Comparison of ENCODE assay signal across 11 cellular contexts in the genomic region with DNA sequence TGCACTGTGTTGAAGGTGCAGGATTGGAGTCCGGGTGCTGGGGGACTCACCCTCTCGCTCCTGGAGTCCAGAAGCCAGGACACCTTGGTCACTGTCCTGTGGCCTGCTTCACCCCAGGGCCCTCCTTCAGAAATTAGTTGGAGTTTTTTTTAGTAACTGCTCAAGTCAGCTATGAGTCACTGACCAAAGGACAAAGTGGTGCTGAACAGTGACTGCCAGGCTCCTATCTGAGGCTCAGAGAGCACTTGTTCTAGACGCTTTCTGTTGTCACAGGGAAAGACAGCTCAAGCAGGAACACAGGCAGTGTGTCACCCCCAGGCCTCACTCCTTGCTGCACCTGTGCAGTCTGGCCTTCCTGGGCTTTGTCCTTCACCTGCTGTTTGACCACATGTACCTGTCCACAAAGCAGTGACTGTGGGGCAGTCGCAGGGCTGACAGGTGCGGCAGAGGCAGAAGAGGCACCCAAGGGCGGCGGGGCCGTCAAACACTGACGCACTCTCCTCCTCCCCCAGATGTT. TPM values are rescaled to one million over a fixed set of nuclear protein-coding genes. Genes with fewer than 3 reads are reported as not detected.
DNase-seq lines count a peak whose midpoint lies in the region; ATAC-seq and TF ChIP-seq lines count a peak whose summit lies in the region.
"Had no signal": no experiment of that assay in that cellular context is flagged by ENCODE, and none has a peak within 500 bp of the region (broad histone marks: within the 10 kb centered on the region; RNA-seq: fewer than 3 reads in every experiment).

No MANE protein-coding gene starts in this region.

- H3K27ac ChIP-seq in breast epithelium (no peak overlapping the region), Peyer's patch (peak overlapping the region in 3 of 4 donors; percentile 18 to 87 (median 82)), thyroid gland (no peak overlapping the region)
- H3K27ac ChIP-seq: foreskin keratinocyte had no signal

- no peak for TF ChIP-seq POLR2A in breast epithelium (IDR thresholded peaks at IDR 0.05)
- TF ChIP-seq POLR2A in Peyer's patch (IDR thresholded peaks at IDR 0.05), result peak in 1 of 2 donors; percentile 53
- no peak for TF ChIP-seq POLR2A in thyroid gland (IDR thresholded peaks at IDR 0.05)

- no peak overlapping the region for H3K4me3 Mint-ChIP-seq in MCF 10A (ENCODE audit: unreplicated experiment)
- no peak overlapping the region for H3K4me3 Mint-ChIP-seq in activated T-helper 1 cell treated with anti-CD3 and anti-CD28 coated beads, Interleukin-12 subunit alpha, Interleukin-12 subunit beta, Interleukin-2, Interleukin-4 antibody, amounts not matched to agents 30 ng/mL and 10 ng/mL and 1 ng/mL, durations not matched to agents 14 hours and 24 hours and 36 hours
- no peak overlapping the region for H3K4me3 Mint-ChIP-seq in activated T-helper 2 cell treated with anti-CD3 and anti-CD28 coated beads, Interferon-gamma antibody, Interleukin-2, Interleukin-4, amounts not matched to agents 10 μg/mL and 5 μg/mL and 100 μg/mL, durations not matched to agents 14 hours and 24 hours and 36 hours (ENCODE audit: low read depth)

- H3K4me1 Mint-ChIP-seq in MCF 10A (ENCODE audit: insufficient read depth, unreplicated experiment), result peaks cover 7% of the 10 kb centered on the region
- H3K4me1 Mint-ChIP-seq in activated T-helper 1 cell treated with anti-CD3 and anti-CD28 coated beads, Interleukin-12 subunit alpha, Interleukin-12 subunit beta, Interleukin-2, Interleukin-4 antibody, amounts not matched to agents 30 ng/mL and 10 ng/mL and 1 ng/mL, durations not matched to agents 14 hours and 24 hours and 36 hours (ENCODE audit: low read depth), result peaks cover 20% of the 10 kb centered on the region
- peaks cover 15% of the 10 kb centered on the region for H3K4me1 Mint-ChIP-seq in activated T-helper 2 cell treated with anti-CD3 and anti-CD28 coated beads, Interferon-gamma antibody, Interleukin-2, Interleukin-4, amounts not matched to agents 10 μg/mL and 5 μg/mL and 100 μg/mL, durations not matched to agents 14 hours and 24 hours and 36 hours (ENCODE audit: low read depth)

- H3K9me3 Mint-ChIP-seq in MCF 10A (ENCODE audit: unreplicated experiment), result no peaks in the 10 kb centered on the region
- H3K9me3 Mint-ChIP-seq in activated T-helper 1 cell treated with anti-CD3 and anti-CD28 coated beads, Interleukin-12 subunit alpha, Interleukin-12 subunit beta, Interleukin-2, Interleukin-4 antibody, amounts not matched to agents 30 ng/mL and 10 ng/mL and 1 ng/mL, durations not matched to agents 14 hours and 24 hours and 36 hours, result no peaks in the 10 kb centered on the region
- no peaks in the 10 kb centered on the region for H3K9me3 Mint-ChIP-seq in activated T-helper 2 cell treated with anti-CD3 and anti-CD28 coated beads, Interferon-gamma antibody, Interleukin-2, Interleukin-4, amounts not matched to agents 10 μg/mL and 5 μg/mL and 100 μg/mL, durations not matched to agents 14 hours and 24 hours and 36 hours

- no TSS peak for BruUV-seq in MCF 10A (replicated peaks; lab: Mats Ljungman, UMichigan)

- CTCF ChIA-PET in MCF 10A (lab: Yijun Ruan, JAX), result interaction anchor here (0.7 kb wide), 1 partner anchor 13 kb away, joined by 3 read pairs; no protein-coding TSS in a partner anchor

- H3K36me3 Mint-ChIP-seq in MCF 10A (ENCODE audit: insufficient read depth, unreplicated experiment), result peaks cover 59% of the 10 kb centered on the region
- H3K36me3 Mint-ChIP-seq in activated T-helper 1 cell treated with anti-CD3 and anti-CD28 coated beads, Interleukin-12 subunit alpha, Interleukin-12 subunit beta, Interleukin-2, Interleukin-4 antibody, amounts not matched to agents 30 ng/mL and 10 ng/mL and 1 ng/mL, durations not matched to agents 14 hours and 24 hours and 36 hours (ENCODE audit: low read depth), result peaks cover 23% of the 10 kb centered on the region
- H3K36me3 Mint-ChIP-seq in activated T-helper 2 cell treated with anti-CD3 and anti-CD28 coated beads, Interferon-gamma antibody, Interleukin-2, Interleukin-4, amounts not matched to agents 10 μg/mL and 5 μg/mL and 100 μg/mL, durations not matched to agents 14 hours and 24 hours and 36 hours (ENCODE audit: low read depth), result peaks cover 34% of the 10 kb centered on the region

- TF ChIP-seq CTCF in MCF 10A (IDR thresholded peaks at IDR 0.05; ENCODE audit: unreplicated experiment) (no peak), breast epithelium (IDR thresholded peaks at IDR 0.05) (no peak), Peyer's patch (IDR thresholded peaks at IDR 0.05) (no peak), thyroid gland (IDR thresholded peaks at IDR 0.05) (no peak)

- H3K9me3 ChIP-seq in breast epithelium (no peaks in the 10 kb centered on the region), Peyer's patch (no peaks in the 10 kb centered on the region), thyroid gland (no peaks in the 10 kb centered on the region)

- POLR2A ChIA-PET in MCF 10A (lab: Yijun Ruan, JAX), result interaction anchor here (1.2 to 1.3 kb wide), 2 partner anchors 21 to 42 kb away, joined by 4 to 6 read pairs; no protein-coding TSS in a partner anchor

- 87% methylated on average over 7 to 9 of the region's 9 CpGs for WGBS in thyroid gland, 2 donors

- ATAC-seq in left cardiac atrium, result peak in 1 of 2 donors; percentile 18
- ATAC-seq in sciatic nerve, result no peak
- ATAC-seq: foreskin keratinocyte had no signal

- intact Hi-C loops in MCF 10A (cut with micrococcal nuclease) (no loop called here), breast epithelium (cut with DNase I; ENCODE audit: low total_unique reads) (no loop called here), left cardiac atrium (cut with DNase I) (no loop called here), thyroid gland (cut with DNase I) (no loop called here), sciatic nerve (cut with DNase I) (no loop called here)
- intact Hi-C loops in activated T-helper 1 cell treated with anti-CD3 and anti-CD28 coated beads, Interleukin-12 subunit alpha, Interleukin-12 subunit beta, Interleukin-2, Interleukin-4 antibody, amounts not matched to agents 30 ng/mL and 10 ng/mL and 1 ng/mL, durations not matched to agents 14 hours and 24 hours and 36 hours (cut with micrococcal nuclease), result loop anchor here (10.0 kb wide), 1 partner anchor 309 kb away; the partner anchor contains the start of gene P4HB
- intact Hi-C loops in activated T-helper 2 cell treated with anti-CD3 and anti-CD28 coated beads, Interferon-gamma antibody, Interleukin-2, Interleukin-4, amounts not matched to agents 10 μg/mL and 5 μg/mL and 100 μg/mL, durations not matched to agents 14 hours and 24 hours and 36 hours (cut with micrococcal nuclease), result no loop called here

- H3K4me3 ChIP-seq in breast epithelium (no peak overlapping the region), Peyer's patch (no peak overlapping the region), thyroid gland (replicated peaks in 1 of 3) (no peak overlapping the region)

- H3K27me3 ChIP-seq in breast epithelium, result no peaks in the 10 kb centered on the region
- no peaks in the 10 kb centered on the region for H3K27me3 ChIP-seq in Peyer's patch
- H3K27me3 ChIP-seq in thyroid gland, result no peaks in the 10 kb centered on the region
- H3K27me3 ChIP-seq: foreskin keratinocyte had no signal

- DNase-seq in MCF 10A (ENCODE audit: unreplicated experiment), result peak; percentile 26
- no peak for DNase-seq in breast epithelium (ENCODE audit: low spot score in 2 of 2)
- DNase-seq in Peyer's patch, result peak in 2 of 3 donors; percentile 68 to 76
- peak; percentile 18 for DNase-seq in left cardiac atrium
- peak; percentile 42 to 44 for DNase-seq in thyroid gland
- no peak for DNase-seq in sciatic nerve (ENCODE audit: low spot score)
- DNase-seq in activated T-helper 1 cell treated with anti-CD3 and anti-CD28 coated beads, Interleukin-12 subunit alpha, Interleukin-12 subunit beta, Interleukin-2, Interleukin-4 antibody, amounts not matched to agents 30 ng/mL and 10 ng/mL and 1 ng/mL, durations not matched to agents 14 hours and 24 hours and 36 hours (ENCODE audit: low spot score), result no peak
- no peak for DNase-seq in activated T-helper 2 cell treated with anti-CD3 and anti-CD28 coated beads, Interferon-gamma antibody, Interleukin-2, Interleukin-4, amounts not matched to agents 10 μg/mL and 5 μg/mL and 100 μg/mL, durations not matched to agents 14 hours and 24 hours and 36 hours (ENCODE audit: low spot score)
- DNase-seq: foreskin keratinocyte, mammary epithelial cell, NCI-H82 had no signal

- H3K27me3 Mint-ChIP-seq in MCF 10A (ENCODE audit: insufficient read depth, unreplicated experiment), result no peaks in the 10 kb centered on the region
- H3K27me3 Mint-ChIP-seq in activated T-helper 1 cell treated with anti-CD3 and anti-CD28 coated beads, Interleukin-12 subunit alpha, Interleukin-12 subunit beta, Interleukin-2, Interleukin-4 antibody, amounts not matched to agents 30 ng/mL and 10 ng/mL and 1 ng/mL, durations not matched to agents 14 hours and 24 hours and 36 hours (ENCODE audit: insufficient read depth), result no peaks in the 10 kb centered on the region
- H3K27me3 Mint-ChIP-seq in activated T-helper 2 cell treated with anti-CD3 and anti-CD28 coated beads, Interferon-gamma antibody, Interleukin-2, Interleukin-4, amounts not matched to agents 10 μg/mL and 5 μg/mL and 100 μg/mL, durations not matched to agents 14 hours and 24 hours and 36 hours (ENCODE audit: low read depth), result no peaks in the 10 kb centered on the region

- peaks cover 4% of the 10 kb centered on the region in 2 donors for H3K4me1 ChIP-seq in breast epithelium
- H3K4me1 ChIP-seq in Peyer's patch, result peaks cover 4 to 33% (median 23%) of the 10 kb centered on the region in 4 donors
- peaks cover 11 to 35% of the 10 kb centered on the region in 2 donors for H3K4me1 ChIP-seq in thyroid gland

- H3K36me3 ChIP-seq in breast epithelium (no peaks in the 10 kb centered on the region), Peyer's patch (peaks cover 0 to 36% (median 0%) of the 10 kb centered on the region in 3 donors), thyroid gland (peaks cover 26% of the 10 kb centered on the region in 2 donors)

- H3K27ac Mint-ChIP-seq in MCF 10A (ENCODE audit: low read depth, unreplicated experiment), result no peak overlapping the region
- H3K27ac Mint-ChIP-seq in activated T-helper 1 cell treated with anti-CD3 and anti-CD28 coated beads, Interleukin-12 subunit alpha, Interleukin-12 subunit beta, Interleukin-2, Interleukin-4 antibody, amounts not matched to agents 30 ng/mL and 10 ng/mL and 1 ng/mL, durations not matched to agents 14 hours and 24 hours and 36 hours, result no peak overlapping the region
- no peak overlapping the region for H3K27ac Mint-ChIP-seq in activated T-helper 2 cell treated with anti-CD3 and anti-CD28 coated beads, Interferon-gamma antibody, Interleukin-2, Interleukin-4, amounts not matched to agents 10 μg/mL and 5 μg/mL and 100 μg/mL, durations not matched to agents 14 hours and 24 hours and 36 hours

RNA-seq across cellular contexts. Expression of gene FAAP100, which starts 4.1 kb away (rescaled TPM):
- total RNA-seq in MCF 10A (2022) (23.4 and 32.5 TPM in 2 replicates), breast epithelium (10 to 100 TPM; 13.0 to 23.1 (median 20.6) TPM), Peyer's patch (10 to 100 TPM; 38.2 to 66.9 (median 52.2) TPM), left cardiac atrium (10 to 100 TPM; 11.6 to 15.7 TPM), thyroid gland (10 to 100 TPM; 24.1 to 35.2 (median 31.0) TPM), sciatic nerve (20.0 TPM)
- 69.2 and 69.5 TPM in 2 replicates for total RNA-seq in activated T-helper 1 cell treated with anti-CD3 and anti-CD28 coated beads, Interleukin-12 subunit alpha, Interleukin-12 subunit beta, Interleukin-2, Interleukin-4 antibody, amounts not matched to agents 30 ng/mL and 10 ng/mL and 1 ng/mL, durations not matched to agents 14 hours and 24 hours and 36 hours
- 61.6 and 64.4 TPM in 2 replicates for total RNA-seq in activated T-helper 2 cell treated with anti-CD3 and anti-CD28 coated beads, Interferon-gamma antibody, Interleukin-2, Interleukin-4, amounts not matched to agents 10 μg/mL and 5 μg/mL and 100 μg/mL, durations not matched to agents 14 hours and 24 hours and 36 hours

RNA-seq across cellular contexts. Expression of gene FSCN2, which starts 28.1 kb away (rescaled TPM):
- total RNA-seq in MCF 10A (2022), result 0.37 TPM in 1 of 2 replicates, not detected in the other
- total RNA-seq in breast epithelium, result 1 to 10 TPM in 2 of 3 donors, under 1 TPM in 1; 0.48 to 3.2 (median 1.6) TPM
- total RNA-seq in Peyer's patch, result 1 to 10 TPM; 1.2 to 7.9 (median 5.2) TPM
- total RNA-seq in left cardiac atrium, result under 1 TPM; 0.38 to 0.39 TPM
- 10 to 100 TPM in 3 of 4 donors, 1 to 10 TPM in 1; 9.7 to 20.7 (median 17.0) TPM for total RNA-seq in thyroid gland
- total RNA-seq in sciatic nerve, result 1.6 TPM
- 0.52 and 0.64 TPM in 2 replicates for total RNA-seq in activated T-helper 1 cell treated with anti-CD3 and anti-CD28 coated beads, Interleukin-12 subunit alpha, Interleukin-12 subunit beta, Interleukin-2, Interleukin-4 antibody, amounts not matched to agents 30 ng/mL and 10 ng/mL and 1 ng/mL, durations not matched to agents 14 hours and 24 hours and 36 hours
- total RNA-seq in activated T-helper 2 cell treated with anti-CD3 and anti-CD28 coated beads, Interferon-gamma antibody, Interleukin-2, Interleukin-4, amounts not matched to agents 10 μg/mL and 5 μg/mL and 100 μg/mL, durations not matched to agents 14 hours and 24 hours and 36 hours, result 1.1 TPM in 2 replicates
- total RNA-seq: foreskin keratinocyte had no signal

RNA-seq across cellular contexts. Expression of gene ACTG1, which starts 43.6 kb away (rescaled TPM):
- 1,056 and 1,461 TPM in 2 replicates for total RNA-seq in MCF 10A (2022)
- total RNA-seq in breast epithelium, result 1,000 to 10,000 TPM; 2,222 to 2,764 (median 2,750) TPM
- 1,000 to 10,000 TPM; 2,510 to 3,878 (median 3,203) TPM for total RNA-seq in Peyer's patch
- total RNA-seq in left cardiac atrium, result 1,000 to 10,000 TPM in 1 of 2 donors, 100 to 1,000 TPM in 1; 663 to 1,095 TPM
- total RNA-seq in thyroid gland, result 1,000 to 10,000 TPM; 1,168 to 4,304 (median 2,945) TPM
- 2,552 TPM for total RNA-seq in sciatic nerve
- total RNA-seq in activated T-helper 1 cell treated with anti-CD3 and anti-CD28 coated beads, Interleukin-12 subunit alpha, Interleukin-12 subunit beta, Interleukin-2, Interleukin-4 antibody, amounts not matched to agents 30 ng/mL and 10 ng/mL and 1 ng/mL, durations not matched to agents 14 hours and 24 hours and 36 hours, result 3,516 TPM in 2 replicates
- total RNA-seq in activated T-helper 2 cell treated with anti-CD3 and anti-CD28 coated beads, Interferon-gamma antibody, Interleukin-2, Interleukin-4, amounts not matched to agents 10 μg/mL and 5 μg/mL and 100 μg/mL, durations not matched to agents 14 hours and 24 hours and 36 hours, result 4,152 and 4,174 TPM in 2 replicates

Comparison
In these comparisons a context has a peak if more than half of its experiments do, and no peak if none do; other contexts are left out.
1. DNase-seq: peak in MCF 10A (single experiment), Peyer's patch (2 of 3), left cardiac atrium (single experiment) and thyroid gland (2 of 2); none in breast epithelium (0 of 2), sciatic nerve (single experiment), activated T-helper 1 cell treated with anti-CD3 and anti-CD28 coated beads, Interleukin-12 subunit alpha, Interleukin-12 subunit beta, Interleukin-2, Interleukin-4 antibody, amounts not matched to agents 30 ng/mL and 10 ng/mL and 1 ng/mL, durations not matched to agents 14 hours and 24 hours and 36 hours (single experiment) and activated T-helper 2 cell treated with anti-CD3 and anti-CD28 coated beads, Interferon-gamma antibody, Interleukin-2, Interleukin-4, amounts not matched to agents 10 μg/mL and 5 μg/mL and 100 μg/mL, durations not matched to agents 14 hours and 24 hours and 36 hours (single experiment).
2. H3K27ac ChIP-seq: peak in Peyer's patch (3 of 4); none in breast epithelium (0 of 2) and thyroid gland (0 of 3).